Comparison of ENCODE assay signal across 8 cellular contexts in genomic region chr20:34676642-34677373, GRCh38. TPM values are rescaled to one million over a fixed set of nuclear protein-coding genes. Genes with fewer than 3 reads are reported as not detected.
DNase-seq lines count a peak whose midpoint lies in the region; ATAC-seq and TF ChIP-seq lines count a peak whose summit lies in the region.

Gene PIGU (minus strand): TSS chr20:34677092. CDS start chr20:34677085, 7 bp downstream.

- no peaks in the 10 kb centered on the region for H3K9me3 ChIP-seq in left lung

- peak; percentile 96 for ATAC-seq in GM19328 (IDR thresholded peaks at IDR 0.05; ENCODE audit: unreplicated experiment)
- peak; percentile 89 for ATAC-seq in HG03520 (IDR thresholded peaks at IDR 0.05; ENCODE audit: unreplicated experiment)
- peak; percentile 99 for ATAC-seq in left lung

- intact Hi-C loops in left lung (cut with DNase I), result no loop called here

- TF ChIP-seq CTCF in left lung (IDR thresholded peaks at IDR 0.05), result peak in 1 of 2 donors; percentile 43

- peak within 1 kb of the TSS; percentile 62 to 84 for H3K27ac ChIP-seq in left lung

- H3K36me3 ChIP-seq in left lung, result no peaks in the 10 kb centered on the region

- no peaks in the 10 kb centered on the region for H3K27me3 ChIP-seq in left lung

- peaks cover 0 to 37% of the 10 kb centered on the region in 2 donors for H3K4me1 ChIP-seq in left lung

- peak; percentile 56 to 96 (median 90) for DNase-seq in C1 segment of cervical spinal cord (lab: John Stamatoyannopoulos, UW)
- DNase-seq in NCI-H69 (lab: John Stamatoyannopoulos, UW), result peak; percentile 99
- peak; percentile 95 for DNase-seq in activated CD4-positive, alpha-beta T cell treated with anti-CD3 and anti-CD28 coated beads, Interleukin-2, amount 50 U/mL, for 1 hour
- DNase-seq in dedifferentiated amniotic fluid mesenchymal stem cell (ENCODE audit: extremely low spot score), result peak; percentile 92
- peak; percentile 96 to 99 for DNase-seq in left lung
- DNase-seq in stimulated activated CD4-positive, alpha-beta T cell treated with anti-CD3 and anti-CD28 coated beads, Interleukin-2, amount 100 ng/mL, for 48 hours, result peak; percentile 93 to 94

- H3K4me3 ChIP-seq in left lung, result peak within 1 kb of the TSS; percentile 60 to 64

RNA-seq across cellular contexts. Expression of gene PIGU, which starts in this region (rescaled TPM):
- 10 to 100 TPM; 17.0 to 18.9 TPM for total RNA-seq in left lung

Comparison
In these comparisons a context has a peak if more than half of its experiments do, and no peak if none do; other contexts are left out.
1. Peak in every context shown above with its lines: DNase-seq, ATAC-seq, H3K4me3 ChIP-seq and H3K27ac ChIP-seq.